Comparison of ENCODE assay signal across 17 cellular contexts in genomic region chr6:56669585-56669984, GRCh38. TPM values are rescaled to one million over a fixed set of nuclear protein-coding genes. Genes with fewer than 3 reads are reported as not detected.
DNase-seq lines count a peak whose midpoint lies in the region; ATAC-seq and TF ChIP-seq lines count a peak whose summit lies in the region.
"Had no signal": no experiment of that assay in that cellular context is flagged by ENCODE, and none has a peak within 500 bp of the region (broad histone marks: within the 10 kb centered on the region; RNA-seq: fewer than 3 reads in every experiment).

No MANE protein-coding gene starts in this region.

- POLR2A ChIA-PET in PC-3 (lab: Charles Lee; ENCODE audit: unreplicated experiment) = interaction anchor here (0.6 kb wide), 1 partner anchor 65 kb away, joined by 3 read pairs; no protein-coding TSS in a partner anchor

- H2BK12ac ChIP-seq in mesenchymal stem cell (ENCODE audit: low read length in 2 of 2) = no peak overlapping the region

- no peak overlapping the region for H2BK15ac ChIP-seq in mesenchymal stem cell (ENCODE audit: low read depth, poor library complexity, severe bottlenecking)

- H3K4me2 ChIP-seq in PC-3 (ENCODE audit: low read length) = peak overlapping the region; percentile 53; the same call in 1 of the 2 replicates
- H3K4me2 ChIP-seq in mesenchymal stem cell (ENCODE audit: low read length, poor library complexity, severe bottlenecking) = peak overlapping the region; percentile 37

- no peaks in the 10 kb centered on the region for H3K9me2 ChIP-seq in PC-3 (replicated peaks; ENCODE audit: low read length)

- no peak overlapping the region for H4K91ac ChIP-seq in mesenchymal stem cell (ENCODE audit: low read length)

- H3K23ac ChIP-seq in mesenchymal stem cell (ENCODE audit: low read length in 2 of 2) = no peak overlapping the region

- no peaks in the 10 kb centered on the region for H3K9me3 ChIP-seq in PC-3 (ENCODE audit: low read length)
- H3K9me3 ChIP-seq in endodermal cell (ENCODE audit: control insufficient read depth, low read length) = no peaks in the 10 kb centered on the region
- no peaks in the 10 kb centered on the region for H3K9me3 ChIP-seq in mesenchymal stem cell (ENCODE audit: control insufficient read depth, low read length)

- H3K27me3 ChIP-seq in PC-3 (ENCODE audit: low read length) (no peaks in the 10 kb centered on the region), endodermal cell (ENCODE audit: control insufficient read depth, insufficient read depth, low read length, poor library complexity, severe bottlenecking) (no peaks in the 10 kb centered on the region), mesenchymal stem cell (ENCODE audit: control insufficient read depth in 1 of 2, insufficient read depth in 1 of 2, low read length in 2 of 2) (no peaks in the 10 kb centered on the region)

- no peak overlapping the region for H2AFZ ChIP-seq in PC-3 (ENCODE audit: low read length)
- H2AFZ ChIP-seq in mesenchymal stem cell (ENCODE audit: low read depth, low read length) = no peak overlapping the region

- no peaks in the 10 kb centered on the region for H3K27me3 Mint-ChIP-seq in endodermal cell (ENCODE audit: insufficient read depth)

- H3K4me3 Mint-ChIP-seq in endodermal cell = no peak overlapping the region
- H3K4me3 Mint-ChIP-seq: T-helper 17 cell had no signal

- H2AK5ac ChIP-seq in mesenchymal stem cell (ENCODE audit: low read length, severe bottlenecking) = peak overlapping the region; percentile 44

- H3F3A ChIP-seq in PC-3 (ENCODE audit: low read length, unreplicated experiment) = no peaks in the 10 kb centered on the region

- H3K79me1 ChIP-seq in mesenchymal stem cell (replicated peaks; ENCODE audit: low read length, poor library complexity, severe bottlenecking) = peaks cover 3% of the 10 kb centered on the region

- ATAC-seq in PC-3 (no peak), HG03342 (IDR thresholded peaks at IDR 0.05; ENCODE audit: unreplicated experiment) (no peak)
- ATAC-seq: activated CD4-positive, CD25-positive, alpha-beta regulatory T cell treated with anti-CD3 and anti-CD28 coated beads, Interleukin-2, amount 50 U/mL, for 24 hours; K562; stimulated activated naive CD8-positive, alpha-beta T cell treated with anti-CD3 and anti-CD28 coated beads, Interleukin-15, Interleukin-2, amounts not matched to agents 100 U/mL and 50 U/mL, for 24 hours; T-helper 17 cell had no signal

- H3K27ac Mint-ChIP-seq in endodermal cell = peak overlapping the region; percentile 40
- H3K27ac Mint-ChIP-seq: T-helper 17 cell had no signal

- H3K36me3 Mint-ChIP-seq in endodermal cell (ENCODE audit: low read depth) = peaks cover 7% of the 10 kb centered on the region

- TF ChIP-seq CTCF in PC-3 (conservative IDR thresholded peaks at IDR 0.05; ENCODE audit: low read depth, low read length) (no peak), endodermal cell (conservative IDR thresholded peaks at IDR 0.05) (no peak)

- H4K8ac ChIP-seq in mesenchymal stem cell (ENCODE audit: low read length) = no peak overlapping the region

- no peak overlapping the region for H3K14ac ChIP-seq in mesenchymal stem cell (ENCODE audit: low read length in 2 of 2)

- H3K9ac ChIP-seq in PC-3 (ENCODE audit: low read length) = no peak overlapping the region
- H3K9ac ChIP-seq in endodermal cell (ENCODE audit: extremely low read depth, low read length, poor library complexity, severe bottlenecking) = no peak overlapping the region
- H3K9ac ChIP-seq in mesenchymal stem cell (ENCODE audit: low read length) = peak overlapping the region; percentile 1

- no peak overlapping the region for H2BK120ac ChIP-seq in mesenchymal stem cell (ENCODE audit: low read depth, low read length)

- H3K4me1 ChIP-seq in PC-3 (ENCODE audit: insufficient read depth, low read length) (peaks cover 21% of the 10 kb centered on the region), endodermal cell (ENCODE audit: control insufficient read depth, insufficient read depth, low read length) (peaks cover 4% of the 10 kb centered on the region), mesenchymal stem cell (ENCODE audit: control insufficient read depth, insufficient read depth, low read depth, low read length) (peaks cover 7% of the 10 kb centered on the region)

- WGBS in endodermal cell (ENCODE audit: insufficient coverage in 1 of 2, insufficient read length in 1 of 2), 2 experiments = 86 to 100% methylated on average over 1 to 3 of the region's 3 CpGs
- WGBS in mesenchymal stem cell = 98% methylated on average over 2 of the region's 3 CpGs

- no peaks in the 10 kb centered on the region; the same call in 1 of the 2 replicates for H3K79me2 ChIP-seq in PC-3 (ENCODE audit: low read length)

- H3K9me3 Mint-ChIP-seq in endodermal cell = no peaks in the 10 kb centered on the region

- BruUV-seq in PC-3 (replicated peaks; lab: Mats Ljungman, UMichigan) = TSS peak; percentile 35

- peaks cover 30% of the 10 kb centered on the region for H3K4me1 Mint-ChIP-seq in endodermal cell

- intact Hi-C loops in PC-3 (cut with micrococcal nuclease) = no loop called here

- DNase-seq in PC-3 = no peak
- no peak for DNase-seq in endodermal cell
- DNase-seq in mesenchymal stem cell = no peak
- DNase-seq in SKM-1 (lab: John Stamatoyannopoulos, UW; ENCODE audit: unreplicated experiment) = no peak
- DNase-seq in NCI-H128 (lab: John Stamatoyannopoulos, UW; ENCODE audit: unreplicated experiment) = no peak
- no peak for DNase-seq in NCI-H1105 (lab: John Stamatoyannopoulos, UW)
- DNase-seq: activated naive CD4-positive, alpha-beta T cell treated with Interleukin-2 at 50 U/mL for 16 hours; AML-193; DMS53; NCI-H1436 treated with DMSO at 0.1 percent for 48 hours; NCI-H526 treated with DMSO at 0.1 percent for 48 hours; stimulated activated naive CD8-positive, alpha-beta T cell treated with anti-CD3 and anti-CD28 coated beads, Interleukin-15, Interleukin-2, amounts not matched to agents 100 U/mL and 50 U/mL, for 24 hours; T-helper 17 cell had no signal

- H2BK5ac ChIP-seq in mesenchymal stem cell (ENCODE audit: low read depth, low read length, poor library complexity, severe bottlenecking) = no peak overlapping the region

- no peak overlapping the region for H3K4ac ChIP-seq in mesenchymal stem cell (ENCODE audit: low read depth in 1 of 2, low read length in 2 of 2)

- peak overlapping the region in 1 of 2 experiments; percentile 54 for H3K18ac ChIP-seq in mesenchymal stem cell (ENCODE audit: low read depth in 1 of 2, low read length in 2 of 2)

- peak overlapping the region; percentile 44 for H3K27ac ChIP-seq in PC-3 (ENCODE audit: low read length)
- H3K27ac ChIP-seq in endodermal cell (ENCODE audit: low read depth, low read length) = no peak overlapping the region
- peak overlapping the region; percentile 70 for H3K27ac ChIP-seq in mesenchymal stem cell (ENCODE audit: low read length, poor library complexity, severe bottlenecking)
- peak overlapping the region; percentile 94 for H3K27ac ChIP-seq in temporal lobe (ENCODE audit: low read depth, low read length)

- H3K36me3 ChIP-seq in PC-3 (ENCODE audit: low read depth, low read length) (no peaks in the 10 kb centered on the region), endodermal cell (ENCODE audit: control insufficient read depth, insufficient read depth, low read length) (no peaks in the 10 kb centered on the region), mesenchymal stem cell (ENCODE audit: control insufficient read depth in 1 of 2, insufficient read depth in 2 of 2, low read depth in 1 of 2, low read length in 2 of 2) (peaks cover 0 to 22% of the 10 kb centered on the region in 2 experiments)

- CTCF ChIA-PET in PC-3 (lab: Charles Lee) = interaction anchor here (0.6 to 0.8 kb wide), 3 partner anchors 27 to 43 kb away, joined by 3 to 5 read pairs (median 3); partner anchors contain the start of gene DST

- no peaks in the 10 kb centered on the region for H4K20me1 ChIP-seq in PC-3 (ENCODE audit: low read length)

- H3K4me3 ChIP-seq in PC-3 (ENCODE audit: low read length) (no peak overlapping the region), endodermal cell (ENCODE audit: low read length) (no peak overlapping the region), mesenchymal stem cell (ENCODE audit: insufficient read depth in 1 of 2, low read depth in 1 of 2, low read length in 2 of 2) (no peak overlapping the region)
- H3K4me3 ChIP-seq: K562 had no signal

RNA-seq across cellular contexts. Expression of gene DST, which starts 26.9 kb away (rescaled TPM):
- total RNA-seq in PC-3 (2014; rRNA removed) = 81.5 and 90.8 TPM in 2 replicates
- total RNA-seq in endodermal cell = 100 to 1,000 TPM; 101 to 113 TPM
- polyA plus RNA-seq in endodermal cell (2013, experiment 1 of 2) = 66.5 TPM
- 66.8 TPM for polyA plus RNA-seq in endodermal cell (2013, experiment 2 of 2)
- polyA plus RNA-seq in mesenchymal stem cell (2013, experiment 1 of 2) = 35.4 TPM
- polyA plus RNA-seq in mesenchymal stem cell (2013, experiment 2 of 2) = 31.9 TPM
- 199 TPM for total RNA-seq in temporal lobe
